ENCODE assay signal across 11 cellular contexts in genomic region chr12:110555509-110556406, GRCh38. TPM values are rescaled to one million over a fixed set of nuclear protein-coding genes. Genes with fewer than 3 reads are reported as not detected.
A peak's percentile ranks its signal among the peaks of the same experiment; 100 is the strongest.
DNase-seq lines count a peak whose midpoint lies in the region; ATAC-seq and TF ChIP-seq lines count a peak whose summit lies in the region.
"Had no signal": no experiment of that assay in that cellular context is flagged by ENCODE, and none has a peak within 500 bp of the region (broad histone marks: within the 10 kb centered on the region; RNA-seq: fewer than 3 reads in every experiment).

No MANE protein-coding gene starts in this region.

- H3K4me3 ChIP-seq in PC-3 (ENCODE audit: low read length) = no peak overlapping the region
- H3K4me3 ChIP-seq in fibroblast of lung (replicated peaks in 1 of 4; ENCODE audit: control extremely low read depth in 1 of 4, insufficient read depth in 1 of 4, low read depth in 3 of 4, low read length in 4 of 4) = peak overlapping the region; percentile 4 to 29 (median 18)
- H3K4me3 ChIP-seq: Peyer's patch had no signal

- intact Hi-C loops in PC-3 (cut with micrococcal nuclease) = no loop called here

- H3K27ac ChIP-seq in PC-3 (ENCODE audit: low read length) (no peak overlapping the region), fibroblast of lung (ENCODE audit: insufficient read depth, low read length) (peak overlapping the region; percentile 24)
- H3K27ac ChIP-seq: Peyer's patch had no signal

- DNase-seq in ELR (ENCODE audit: low read depth) (peak; percentile 75), PC-3 (peak; percentile 32), fibroblast of lung (ENCODE audit: low read depth in 2 of 2) (peak; percentile 84 to 85), renal cortical epithelial cell (ENCODE audit: low read depth) (peak; percentile 90), SW 1271 (lab: John Stamatoyannopoulos, UW) (no peak), mucosa of gallbladder (ENCODE audit: low spot score) (no peak)
- no peak for DNase-seq in stimulated activated CD4-positive, alpha-beta T cell treated with anti-CD3 and anti-CD28 coated beads, Interleukin-12 subunit alpha, Interleukin-12 subunit beta, amount 100 ng/mL, for 4 hours
- DNase-seq in activated effector memory CD4-positive, alpha-beta T cell treated with anti-CD3 and anti-CD28 coated beads, Interleukin-2, amount 50 U/mL, for 16 hours = no peak
- DNase-seq: activated CD8-positive, alpha-beta memory T cell treated with anti-CD3 and anti-CD28 coated beads, Interleukin-2, amount 50 U/mL, for 4 hours; erythroblast; Peyer's patch had no signal

- H3K4me1 ChIP-seq in PC-3 (ENCODE audit: insufficient read depth, low read length) (peaks cover 20% of the 10 kb centered on the region), fibroblast of lung (ENCODE audit: control insufficient read depth, extremely low read depth, insufficient read depth, low read length) (peaks cover 13% of the 10 kb centered on the region)

- H4K20me1 ChIP-seq in PC-3 (ENCODE audit: low read length) = peaks cover 28% of the 10 kb centered on the region
- no peaks in the 10 kb centered on the region for H4K20me1 ChIP-seq in fibroblast of lung (ENCODE audit: control insufficient read depth, extremely low read depth, insufficient read depth, low read length)

- no peak for TF ChIP-seq CTCF in PC-3 (conservative IDR thresholded peaks at IDR 0.05; ENCODE audit: low read depth, low read length)
- TF ChIP-seq CTCF in fibroblast of lung (conservative IDR thresholded peaks at IDR 0.05 in 1 of 2, IDR thresholded peaks at IDR 0.05 in 1 of 2; ENCODE audit: low read depth in 1 of 2, low read length in 2 of 2) = no peak

- H3K9ac ChIP-seq in PC-3 (ENCODE audit: low read length) (no peak overlapping the region), fibroblast of lung (ENCODE audit: insufficient read depth, low read length) (no peak overlapping the region)

- peaks cover 97% of the 10 kb centered on the region for H3K79me2 ChIP-seq in PC-3 (ENCODE audit: low read length)
- peaks cover 28% of the 10 kb centered on the region for H3K79me2 ChIP-seq in fibroblast of lung (ENCODE audit: control insufficient read depth, insufficient read depth, low read length)

- H2AFZ ChIP-seq in PC-3 (ENCODE audit: low read length) (no peak overlapping the region), fibroblast of lung (ENCODE audit: low read length) (no peak overlapping the region)

- H3K27me3 ChIP-seq in PC-3 (ENCODE audit: low read length) (no peaks in the 10 kb centered on the region), fibroblast of lung (ENCODE audit: control insufficient read depth, insufficient read depth, low read length) (no peaks in the 10 kb centered on the region)
- H3K27me3 ChIP-seq: Peyer's patch had no signal

- H3K9me3 ChIP-seq in PC-3 (ENCODE audit: low read length) (no peaks in the 10 kb centered on the region), fibroblast of lung (ENCODE audit: control insufficient read depth, insufficient read depth, low read depth, low read length) (no peaks in the 10 kb centered on the region)
- H3K9me3 ChIP-seq: Peyer's patch had no signal

- POLR2A ChIA-PET in PC-3 (lab: Charles Lee; ENCODE audit: unreplicated experiment) = no interaction called here

- no peaks in the 10 kb centered on the region for H3F3A ChIP-seq in PC-3 (ENCODE audit: low read length, unreplicated experiment)

- BruUV-seq in PC-3 (replicated peaks; lab: Mats Ljungman, UMichigan) = no TSS peak

- H3K9me2 ChIP-seq in PC-3 (replicated peaks; ENCODE audit: low read length) = no peaks in the 10 kb centered on the region

- CTCF ChIA-PET in PC-3 (lab: Charles Lee) = no interaction called here

- H3K36me3 ChIP-seq in PC-3 (ENCODE audit: low read depth, low read length) = peaks cover 5% of the 10 kb centered on the region; the same call in 1 of the 2 replicates
- no peaks in the 10 kb centered on the region for H3K36me3 ChIP-seq in fibroblast of lung (ENCODE audit: control insufficient read depth, insufficient read depth, low read length)

- peak overlapping the region; percentile 42 for H3K4me2 ChIP-seq in PC-3 (ENCODE audit: low read length)
- peak overlapping the region; percentile 83 for H3K4me2 ChIP-seq in fibroblast of lung (ENCODE audit: extremely low read depth, insufficient read depth, low read length)

- no peak for ATAC-seq in PC-3

RNA-seq across cellular contexts. Expression of gene PPTC7, which starts 27.4 kb away (rescaled TPM):
- total RNA-seq in PC-3 (2014; rRNA removed) (9.0 and 16.0 TPM in 2 replicates), fibroblast of lung (4.9 and 6.9 TPM in 2 replicates), renal cortical epithelial cell (10.6 and 21.3 TPM in 2 replicates), mucosa of gallbladder (18.2 TPM)
- polyA plus RNA-seq in fibroblast of lung = 9.4 and 12.5 TPM in 2 replicates
- polyA plus RNA-seq in fibroblast of lung (2012) = 6.5 and 7.9 TPM in 2 replicates
- polyA minus RNA-seq in fibroblast of lung (ENCODE audit: low replicate concordance) = 4.2 and 13.4 TPM in 2 replicates

RNA-seq across cellular contexts. Expression of gene RAD9B, which starts 53.6 kb away (rescaled TPM):
- 0.40 and 0.52 TPM in 2 replicates for total RNA-seq in PC-3 (2014; rRNA removed)
- 0.50 and 0.77 TPM in 2 replicates for total RNA-seq in fibroblast of lung
- 0.40 and 0.53 TPM in 2 replicates for polyA plus RNA-seq in fibroblast of lung
- 0.25 and 0.30 TPM in 2 replicates for polyA plus RNA-seq in fibroblast of lung (2012)
- not detected in 2 replicates for polyA minus RNA-seq in fibroblast of lung (ENCODE audit: low replicate concordance)
- total RNA-seq in renal cortical epithelial cell = 0.52 and 0.89 TPM in 2 replicates
- total RNA-seq in mucosa of gallbladder = 0.35 TPM

RNA-seq across cellular contexts. Expression of gene VPS29, which starts 53.8 kb away (rescaled TPM):
- total RNA-seq in PC-3 (2014; rRNA removed) (96.5 and 114 TPM in 2 replicates), fibroblast of lung (44.7 and 52.2 TPM in 2 replicates), renal cortical epithelial cell (80.8 and 125 TPM in 2 replicates), mucosa of gallbladder (85.6 TPM)
- 172 and 210 TPM in 2 replicates for polyA plus RNA-seq in fibroblast of lung
- polyA plus RNA-seq in fibroblast of lung (2012) = 119 and 139 TPM in 2 replicates
- 20.7 and 25.0 TPM in 2 replicates for polyA minus RNA-seq in fibroblast of lung (ENCODE audit: low replicate concordance)

RNA-seq across cellular contexts. Expression of gene TCTN1, which starts 58.2 kb away (rescaled TPM):
- 40.0 and 40.6 TPM in 2 replicates for total RNA-seq in PC-3 (2014; rRNA removed)
- 24.9 and 27.4 TPM in 2 replicates for total RNA-seq in fibroblast of lung
- 20.3 and 25.0 TPM in 2 replicates for polyA plus RNA-seq in fibroblast of lung
- 20.8 and 24.8 TPM in 2 replicates for polyA plus RNA-seq in fibroblast of lung (2012)
- 10.3 and 29.6 TPM in 2 replicates for polyA minus RNA-seq in fibroblast of lung (ENCODE audit: low replicate concordance)
- 11.8 and 56.2 TPM in 2 replicates for total RNA-seq in renal cortical epithelial cell
- 61.5 TPM for total RNA-seq in mucosa of gallbladder

Comparison
In these comparisons a context has a peak if more than half of its experiments do, and no peak if none do; other contexts are left out.
1. DNase-seq: peak in ELR (single experiment), PC-3 (single experiment), fibroblast of lung (2 of 2) and renal cortical epithelial cell (single experiment); none in SW 1271 (0 of 2), stimulated activated CD4-positive, alpha-beta T cell treated with anti-CD3 and anti-CD28 coated beads, Interleukin-12 subunit alpha, Interleukin-12 subunit beta, amount 100 ng/mL, for 4 hours (single experiment), activated effector memory CD4-positive, alpha-beta T cell treated with anti-CD3 and anti-CD28 coated beads, Interleukin-2, amount 50 U/mL, for 16 hours (single experiment) and mucosa of gallbladder (single experiment).